Comparison of ENCODE assay signal across 1 cellular context in the genomic region with DNA sequence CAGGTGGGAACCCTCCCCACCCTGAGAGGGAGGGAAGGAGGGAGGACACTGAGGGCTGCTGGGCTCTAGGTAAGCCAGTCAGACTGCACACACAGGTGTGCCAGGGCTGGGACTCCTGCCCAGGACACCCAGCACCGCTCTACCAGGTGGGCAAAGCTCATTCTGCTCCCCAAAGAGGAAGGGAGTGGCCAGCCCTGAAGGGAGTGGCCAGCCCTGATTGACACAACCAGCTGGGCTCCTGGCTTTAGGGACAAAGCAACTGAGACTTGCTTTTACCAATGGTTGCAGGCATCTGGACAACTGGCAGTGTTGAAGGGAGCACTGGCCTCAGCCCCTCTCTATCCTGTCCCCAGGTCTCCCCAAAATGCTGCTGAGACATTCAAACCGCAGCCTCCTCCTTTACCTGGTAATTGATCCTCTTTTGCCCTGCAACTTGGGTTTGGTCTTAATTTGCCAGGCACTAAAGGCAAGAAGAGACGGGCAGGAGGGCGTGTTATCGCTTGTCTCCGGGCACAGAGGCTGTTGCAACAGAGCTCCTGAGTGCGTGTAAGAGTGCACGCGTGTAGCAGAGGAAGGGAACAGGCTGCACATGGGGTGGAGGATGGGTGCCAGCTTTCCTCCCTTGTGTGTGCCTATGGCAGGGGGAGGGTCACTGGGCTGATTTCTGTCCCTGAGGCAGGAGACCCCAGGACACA.
TF ChIP-seq lines count a peak whose summit lies in the region.

No MANE protein-coding gene starts in this region.

TF ChIP-seq in WTC11, 78 proteins besides CTCF, POLR2A, EP300 and RAD21 (continued from another document):
- TF ChIP-seq ZNF532 (CRISPR knock-in tag; IDR thresholded peaks at IDR 0.05; ENCODE audit: borderline replicate concordance) (no peak), STAT6 (CRISPR knock-in tag; conservative IDR thresholded peaks at IDR 0.05; ENCODE audit: low read depth) (no peak), PRRX2 (CRISPR knock-in tag; IDR thresholded peaks at IDR 0.05) (no peak), ZNF416 (CRISPR knock-in tag; IDR thresholded peaks at IDR 0.05) (no peak), SMAD3 (CRISPR knock-in tag; IDR thresholded peaks at IDR 0.05; ENCODE audit: borderline replicate concordance) (no peak), ATF2 (CRISPR knock-in tag; IDR thresholded peaks at IDR 0.05; ENCODE audit: borderline replicate concordance, low read depth) (no peak), GABPB1 (CRISPR knock-in tag; IDR thresholded peaks at IDR 0.05) (no peak), TP53 (CRISPR knock-in tag; IDR thresholded peaks at IDR 0.05) (no peak), ATF1 (CRISPR knock-in tag; IDR thresholded peaks at IDR 0.05) (no peak), IRF1 (CRISPR knock-in tag; IDR thresholded peaks at IDR 0.05) (no peak), ZNF396 (CRISPR knock-in tag; IDR thresholded peaks at IDR 0.05; ENCODE audit: borderline replicate concordance) (no peak), MAX (CRISPR knock-in tag; IDR thresholded peaks at IDR 0.05) (no peak)
- TF ChIP-seq, protein P1, sequence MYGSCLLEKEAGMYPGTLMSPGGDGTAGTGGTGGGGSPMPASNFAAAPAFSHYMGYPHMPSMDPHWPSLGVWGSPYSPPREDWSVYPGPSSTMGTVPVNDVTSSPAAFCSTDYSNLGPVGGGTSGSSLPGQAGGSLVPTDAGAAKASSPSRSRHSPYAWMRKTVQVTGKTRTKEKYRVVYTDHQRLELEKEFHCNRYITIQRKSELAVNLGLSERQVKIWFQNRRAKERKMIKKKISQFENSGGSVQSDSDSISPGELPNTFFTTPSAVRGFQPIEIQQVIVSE (CRISPR knock-in tag; IDR thresholded peaks at IDR 0.05; ENCODE audit: borderline replicate concordance) = no peak
- TF ChIP-seq, protein P2, sequence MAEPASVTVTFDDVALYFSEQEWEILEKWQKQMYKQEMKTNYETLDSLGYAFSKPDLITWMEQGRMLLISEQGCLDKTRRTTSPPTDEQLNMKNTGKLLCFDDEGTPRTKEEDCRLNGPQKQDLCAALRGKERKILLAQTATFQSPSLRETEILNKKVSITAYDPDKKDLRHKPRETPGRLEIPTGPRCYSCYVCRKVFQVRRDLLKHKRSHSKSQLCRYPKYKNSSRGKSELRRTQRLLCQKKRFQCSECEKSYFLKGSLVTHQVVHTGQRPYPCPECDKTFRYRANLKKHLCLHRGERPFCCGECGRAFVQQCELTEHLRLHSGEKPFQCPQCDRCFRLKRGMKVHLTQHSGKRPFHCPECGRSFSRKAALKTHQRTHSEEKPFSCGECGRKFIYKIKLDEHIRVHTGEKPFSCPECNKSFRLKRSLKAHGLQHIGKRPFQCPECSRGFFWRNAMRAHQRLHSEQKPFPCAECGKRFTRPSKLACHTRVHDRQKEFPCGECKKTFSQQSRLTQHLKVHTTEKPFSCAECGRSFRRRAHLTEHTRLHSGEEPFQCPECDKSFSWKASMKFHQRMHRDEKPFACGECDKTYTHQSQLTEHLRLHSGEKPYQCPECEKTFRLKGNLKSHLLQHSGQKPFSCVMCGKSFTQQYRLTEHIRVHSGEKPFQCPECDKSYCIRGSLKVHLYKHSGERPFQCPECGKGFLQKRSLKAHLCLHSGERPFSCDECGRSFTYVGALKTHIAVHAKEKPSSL (CRISPR knock-in tag; conservative IDR thresholded peaks at IDR 0.05) = no peak
